In genomic region chr10:44589181-44589884, GRCh38 we compare ENCODE assay signal across 1 cellular context.
TF ChIP-seq lines count a peak whose summit lies in the region.

No MANE protein-coding gene starts in this region.

TF ChIP-seq in HEK293, 187 proteins besides CTCF, POLR2A, EP300 and RAD21 (continued from another document):
- TF ChIP-seq PRDM2 (tag by site-specific recombination; IDR thresholded peaks at IDR 0.05; ENCODE audit: borderline replicate concordance), result no peak
- TF ChIP-seq ZNF639 (tag by site-specific recombination; IDR thresholded peaks at IDR 0.05), result no peak
- TF ChIP-seq ZNF10 (tag by site-specific recombination; IDR thresholded peaks at IDR 0.05), result 0 out of 2 replicates have a peak, but pooled peaks have one; percentile 24
- TF ChIP-seq TCF7L2 (IDR thresholded peaks at IDR 0.05; ENCODE audit: borderline replicate concordance, low read depth, low read length), result peak; percentile 22; the same call in 1 of the 2 replicates
- TF ChIP-seq, protein P1, sequence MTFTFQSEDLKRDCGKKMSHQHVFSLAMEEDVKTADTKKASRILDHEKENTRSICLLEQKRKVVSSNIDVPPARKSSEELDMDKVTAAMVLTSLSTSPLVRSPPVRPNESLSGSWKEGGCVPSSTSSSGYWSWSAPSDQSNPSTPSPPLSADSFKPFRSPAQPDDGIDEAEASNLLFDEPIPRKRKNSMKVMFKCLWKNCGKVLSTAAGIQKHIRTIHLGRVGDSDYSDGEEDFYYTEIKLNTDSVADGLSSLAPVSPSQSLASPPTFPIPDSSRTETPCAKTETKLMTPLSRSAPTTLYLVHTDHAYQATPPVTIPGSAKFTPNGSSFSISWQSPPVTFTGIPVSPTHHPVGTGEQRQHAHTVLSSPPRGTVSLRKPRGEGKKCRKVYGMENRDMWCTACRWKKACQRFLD (tag by site-specific recombination; IDR thresholded peaks at IDR 0.05), result no peak
- no peak for TF ChIP-seq ZBTB7A (tag by site-specific recombination; IDR thresholded peaks at IDR 0.05; ENCODE audit: low read depth)
- TF ChIP-seq, protein P2, sequence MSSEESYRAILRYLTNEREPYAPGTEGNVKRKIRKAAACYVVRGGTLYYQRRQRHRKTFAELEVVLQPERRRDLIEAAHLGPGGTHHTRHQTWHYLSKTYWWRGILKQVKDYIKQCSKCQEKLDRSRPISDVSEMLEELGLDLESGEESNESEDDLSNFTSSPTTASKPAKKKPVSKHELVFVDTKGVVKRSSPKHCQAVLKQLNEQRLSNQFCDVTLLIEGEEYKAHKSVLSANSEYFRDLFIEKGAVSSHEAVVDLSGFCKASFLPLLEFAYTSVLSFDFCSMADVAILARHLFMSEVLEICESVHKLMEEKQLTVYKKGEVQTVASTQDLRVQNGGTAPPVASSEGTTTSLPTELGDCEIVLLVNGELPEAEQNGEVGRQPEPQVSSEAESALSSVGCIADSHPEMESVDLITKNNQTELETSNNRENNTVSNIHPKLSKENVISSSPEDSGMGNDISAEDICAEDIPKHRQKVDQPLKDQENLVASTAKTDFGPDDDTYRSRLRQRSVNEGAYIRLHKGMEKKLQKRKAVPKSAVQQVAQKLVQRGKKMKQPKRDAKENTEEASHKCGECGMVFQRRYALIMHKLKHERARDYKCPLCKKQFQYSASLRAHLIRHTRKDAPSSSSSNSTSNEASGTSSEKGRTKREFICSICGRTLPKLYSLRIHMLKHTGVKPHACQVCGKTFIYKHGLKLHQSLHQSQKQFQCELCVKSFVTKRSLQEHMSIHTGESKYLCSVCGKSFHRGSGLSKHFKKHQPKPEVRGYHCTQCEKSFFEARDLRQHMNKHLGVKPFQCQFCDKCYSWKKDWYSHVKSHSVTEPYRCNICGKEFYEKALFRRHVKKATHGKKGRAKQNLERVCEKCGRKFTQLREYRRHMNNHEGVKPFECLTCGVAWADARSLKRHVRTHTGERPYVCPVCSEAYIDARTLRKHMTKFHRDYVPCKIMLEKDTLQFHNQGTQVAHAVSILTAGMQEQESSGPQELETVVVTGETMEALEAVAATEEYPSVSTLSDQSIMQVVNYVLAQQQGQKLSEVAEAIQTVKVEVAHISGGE (tag by site-specific recombination; conservative IDR thresholded peaks at IDR 0.05; ENCODE audit: low read depth), result peak; percentile 20; the same call in 1 of the 2 replicates
- peak; percentile 87 for TF ChIP-seq PRDM6 (tag by site-specific recombination; IDR thresholded peaks at IDR 0.05)
- no peak for TF ChIP-seq ZNF600 (tag by site-specific recombination; IDR thresholded peaks at IDR 0.05)
- TF ChIP-seq WT1 (tag by site-specific recombination; IDR thresholded peaks at IDR 0.05), result peak; percentile 85
- peak; percentile 30; the same call in 1 of the 2 replicates for TF ChIP-seq ZNF561 (tag by site-specific recombination; IDR thresholded peaks at IDR 0.05; ENCODE audit: borderline replicate concordance)
- TF ChIP-seq ZFP3 (tag by site-specific recombination; IDR thresholded peaks at IDR 0.05; ENCODE audit: low read depth), result no peak
- peak; percentile 67 for TF ChIP-seq ZXDB (tag by site-specific recombination; IDR thresholded peaks at IDR 0.05)
- TF ChIP-seq ZBTB10 (tag by site-specific recombination; IDR thresholded peaks at IDR 0.05), result no peak
- no peak for TF ChIP-seq GLI4 (tag by site-specific recombination; IDR thresholded peaks at IDR 0.05)
- TF ChIP-seq ZNF174 (tag by site-specific recombination; IDR thresholded peaks at IDR 0.05), result no peak
- TF ChIP-seq ZNF621 (tag by site-specific recombination; IDR thresholded peaks at IDR 0.05), result no peak
- TF ChIP-seq ZNF404 (tag by site-specific recombination; IDR thresholded peaks at IDR 0.05), result no peak
- TF ChIP-seq, protein P3, sequence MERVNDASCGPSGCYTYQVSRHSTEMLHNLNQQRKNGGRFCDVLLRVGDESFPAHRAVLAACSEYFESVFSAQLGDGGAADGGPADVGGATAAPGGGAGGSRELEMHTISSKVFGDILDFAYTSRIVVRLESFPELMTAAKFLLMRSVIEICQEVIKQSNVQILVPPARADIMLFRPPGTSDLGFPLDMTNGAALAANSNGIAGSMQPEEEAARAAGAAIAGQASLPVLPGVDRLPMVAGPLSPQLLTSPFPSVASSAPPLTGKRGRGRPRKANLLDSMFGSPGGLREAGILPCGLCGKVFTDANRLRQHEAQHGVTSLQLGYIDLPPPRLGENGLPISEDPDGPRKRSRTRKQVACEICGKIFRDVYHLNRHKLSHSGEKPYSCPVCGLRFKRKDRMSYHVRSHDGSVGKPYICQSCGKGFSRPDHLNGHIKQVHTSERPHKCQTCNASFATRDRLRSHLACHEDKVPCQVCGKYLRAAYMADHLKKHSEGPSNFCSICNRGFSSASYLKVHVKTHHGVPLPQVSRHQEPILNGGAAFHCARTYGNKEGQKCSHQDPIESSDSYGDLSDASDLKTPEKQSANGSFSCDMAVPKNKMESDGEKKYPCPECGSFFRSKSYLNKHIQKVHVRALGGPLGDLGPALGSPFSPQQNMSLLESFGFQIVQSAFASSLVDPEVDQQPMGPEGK (tag by site-specific recombination; IDR thresholded peaks at IDR 0.05), result peak; percentile 34; the same call in 1 of the 2 replicates
- no peak for TF ChIP-seq ZFHX2 (tag by site-specific recombination; conservative IDR thresholded peaks at IDR 0.05)
- no peak for TF ChIP-seq ZNF777 (tag by site-specific recombination; IDR thresholded peaks at IDR 0.05; ENCODE audit: borderline replicate concordance)
- peak; percentile 48; the same call in 1 of the 2 replicates for TF ChIP-seq PRDM10 (tag by site-specific recombination; IDR thresholded peaks at IDR 0.05)
- TF ChIP-seq MZF1 (tag by site-specific recombination; IDR thresholded peaks at IDR 0.05; ENCODE audit: borderline replicate concordance), result no peak
- no peak for TF ChIP-seq ZNF521 (tag by site-specific recombination; IDR thresholded peaks at IDR 0.05)
TF ChIP-seq in HEK293: peak in this region for 43.
